Comparison of ENCODE assay signal across 9 cellular contexts in genomic region chr3:168511428-168512014, GRCh38.
DNase-seq lines count a peak whose midpoint lies in the region; ATAC-seq and TF ChIP-seq lines count a peak whose summit lies in the region.
"Had no signal": no experiment of that assay in that cellular context is flagged by ENCODE, and none has a peak within 500 bp of the region (broad histone marks: within the 10 kb centered on the region; RNA-seq: fewer than 3 reads in every experiment).

No MANE protein-coding gene starts in this region.

- no peak overlapping the region for H2AFZ ChIP-seq in hepatocyte

- H3K79me2 ChIP-seq in hepatocyte = no peaks in the 10 kb centered on the region

- H3K27me3 ChIP-seq in RWPE2 (ENCODE audit: insufficient read depth, poor library complexity, severe bottlenecking) = no peaks in the 10 kb centered on the region
- no peaks in the 10 kb centered on the region for H3K27me3 ChIP-seq in hepatocyte
- no peaks in the 10 kb centered on the region for H3K27me3 ChIP-seq in sigmoid colon
- H3K27me3 ChIP-seq: SJSA1 had no signal

- H3K36me3 ChIP-seq in RWPE2 (ENCODE audit: low read depth) (no peaks in the 10 kb centered on the region), hepatocyte (replicated peaks; ENCODE audit: insufficient read depth, low read depth) (no peaks in the 10 kb centered on the region), sigmoid colon (no peaks in the 10 kb centered on the region)
- H3K36me3 ChIP-seq: SJSA1 had no signal

- H3K4me1 ChIP-seq in RWPE2 (ENCODE audit: insufficient read depth, poor library complexity, severe bottlenecking) (no peaks in the 10 kb centered on the region), hepatocyte (ENCODE audit: insufficient read depth) (no peaks in the 10 kb centered on the region), sigmoid colon (no peaks in the 10 kb centered on the region)
- H3K4me1 ChIP-seq: SJSA1 had no signal

- H3K9me3 ChIP-seq in RWPE2 (ENCODE audit: severe bottlenecking) (no peaks in the 10 kb centered on the region), hepatocyte (ENCODE audit: low read depth) (no peaks in the 10 kb centered on the region), sigmoid colon (no peaks in the 10 kb centered on the region)
- H3K9me3 ChIP-seq: SJSA1 had no signal

- TF ChIP-seq EP300 in sigmoid colon (IDR thresholded peaks at IDR 0.05) = no peak

- no peaks in the 10 kb centered on the region for H3K9me2 ChIP-seq in hepatocyte (replicated peaks; ENCODE audit: insufficient read depth)

- no peak overlapping the region for H3K4me3 ChIP-seq in AG09309 (ENCODE audit: control insufficient read depth, low read depth, low read length)
- H3K4me3 ChIP-seq in GM12875 (ENCODE audit: low read depth, low read length) = no peak overlapping the region
- H3K4me3 ChIP-seq in RWPE2 (ENCODE audit: severe bottlenecking) = no peak overlapping the region
- no peak overlapping the region for H3K4me3 ChIP-seq in hepatocyte
- no peak overlapping the region for H3K4me3 ChIP-seq in sigmoid colon
- H3K4me3 ChIP-seq: SJSA1 had no signal

- intact Hi-C loops in sigmoid colon (cut with DNase I) = loop anchor here (5.0 kb wide), 1 partner anchor 336 kb away; no protein-coding TSS in a partner anchor

- ATAC-seq in RWPE2 (ENCODE audit: low read depth) (no peak), GM19324 (IDR thresholded peaks at IDR 0.05; ENCODE audit: low FRiP score, unreplicated experiment) (no peak)

- TF ChIP-seq POLR2A in sigmoid colon (IDR thresholded peaks at IDR 0.05) = no peak

- DNase-seq in AG09309 (ENCODE audit: low read depth) (no peak), RWPE2 (ENCODE audit: low spot score) (no peak), hepatocyte (ENCODE audit: low spot score) (peak; percentile 30), sigmoid colon (no peak)
- no peak for DNase-seq in activated naive CD4-positive, alpha-beta T cell (lab: John Stamatoyannopoulos, UW)
- no peak for DNase-seq in activated CD4-positive, alpha-beta T cell treated with anti-CD3 and anti-CD28 coated beads for 1 hour

- H3K27ac ChIP-seq in RWPE2 (ENCODE audit: poor library complexity, severe bottlenecking) (no peak overlapping the region), hepatocyte (no peak overlapping the region), sigmoid colon (no peak overlapping the region)
- H3K27ac ChIP-seq: SJSA1 had no signal

- WGBS in hepatocyte (ENCODE audit: low lambda C conversion rate, missing lambda C conversion rate) = 57% methylated on average over 3 of the region's 3 CpGs
- WGBS in sigmoid colon, 2 donors = 67 to 69% methylated on average over 3 of the region's 3 CpGs

- peak; percentile 59 for TF ChIP-seq CTCF in AG09309 (IDR thresholded peaks at IDR 0.05; ENCODE audit: control insufficient read depth, insufficient read depth, low read depth, low read length, missing control alignments)
- peak; percentile 38; the same call in 1 of the 2 replicates for TF ChIP-seq CTCF in GM12875 (IDR thresholded peaks at IDR 0.05; ENCODE audit: borderline replicate concordance, insufficient read depth, low read depth, low read length)
- TF ChIP-seq CTCF in RWPE2 (IDR thresholded peaks at IDR 0.05; ENCODE audit: poor library complexity, severe bottlenecking) = peak; percentile 41
- peak; percentile 69 for TF ChIP-seq CTCF in hepatocyte (IDR thresholded peaks at IDR 0.05; ENCODE audit: poor library complexity)
- TF ChIP-seq CTCF in sigmoid colon (IDR thresholded peaks at IDR 0.05) = peak in 2 of 4 experiments; percentile 6 to 29

- no peaks in the 10 kb centered on the region for H4K20me1 ChIP-seq in hepatocyte (ENCODE audit: insufficient read depth, poor library complexity, severe bottlenecking)

- H3K4me2 ChIP-seq in hepatocyte = no peak overlapping the region
